In the genomic region with DNA sequence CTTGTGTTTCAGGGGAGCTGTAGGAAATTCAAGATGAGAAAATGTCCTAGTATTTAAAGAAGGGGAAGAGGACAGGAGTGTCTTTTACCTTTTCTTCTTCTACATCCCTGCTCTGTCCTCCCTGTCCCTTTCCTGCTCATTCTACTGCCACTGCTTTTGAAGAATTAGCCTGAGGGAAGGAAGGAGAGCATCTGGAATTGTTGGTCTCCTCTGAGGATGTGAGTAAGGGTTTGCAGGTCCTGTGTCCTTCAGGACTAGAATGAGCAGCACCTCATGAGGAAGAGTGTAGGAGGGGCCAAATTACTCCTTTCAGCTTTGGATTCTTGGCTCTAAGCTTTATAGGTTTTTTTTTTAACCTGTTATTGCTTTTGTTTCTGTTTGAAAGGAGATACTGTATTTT, we compare ENCODE assay signal across 1 cellular context.
TF ChIP-seq lines count a peak whose summit lies in the region.

No MANE protein-coding gene starts in this region.

TF ChIP-seq in GM23338, 12 proteins besides CTCF, POLR2A, EP300 and RAD21:
- TF ChIP-seq, protein P1, sequence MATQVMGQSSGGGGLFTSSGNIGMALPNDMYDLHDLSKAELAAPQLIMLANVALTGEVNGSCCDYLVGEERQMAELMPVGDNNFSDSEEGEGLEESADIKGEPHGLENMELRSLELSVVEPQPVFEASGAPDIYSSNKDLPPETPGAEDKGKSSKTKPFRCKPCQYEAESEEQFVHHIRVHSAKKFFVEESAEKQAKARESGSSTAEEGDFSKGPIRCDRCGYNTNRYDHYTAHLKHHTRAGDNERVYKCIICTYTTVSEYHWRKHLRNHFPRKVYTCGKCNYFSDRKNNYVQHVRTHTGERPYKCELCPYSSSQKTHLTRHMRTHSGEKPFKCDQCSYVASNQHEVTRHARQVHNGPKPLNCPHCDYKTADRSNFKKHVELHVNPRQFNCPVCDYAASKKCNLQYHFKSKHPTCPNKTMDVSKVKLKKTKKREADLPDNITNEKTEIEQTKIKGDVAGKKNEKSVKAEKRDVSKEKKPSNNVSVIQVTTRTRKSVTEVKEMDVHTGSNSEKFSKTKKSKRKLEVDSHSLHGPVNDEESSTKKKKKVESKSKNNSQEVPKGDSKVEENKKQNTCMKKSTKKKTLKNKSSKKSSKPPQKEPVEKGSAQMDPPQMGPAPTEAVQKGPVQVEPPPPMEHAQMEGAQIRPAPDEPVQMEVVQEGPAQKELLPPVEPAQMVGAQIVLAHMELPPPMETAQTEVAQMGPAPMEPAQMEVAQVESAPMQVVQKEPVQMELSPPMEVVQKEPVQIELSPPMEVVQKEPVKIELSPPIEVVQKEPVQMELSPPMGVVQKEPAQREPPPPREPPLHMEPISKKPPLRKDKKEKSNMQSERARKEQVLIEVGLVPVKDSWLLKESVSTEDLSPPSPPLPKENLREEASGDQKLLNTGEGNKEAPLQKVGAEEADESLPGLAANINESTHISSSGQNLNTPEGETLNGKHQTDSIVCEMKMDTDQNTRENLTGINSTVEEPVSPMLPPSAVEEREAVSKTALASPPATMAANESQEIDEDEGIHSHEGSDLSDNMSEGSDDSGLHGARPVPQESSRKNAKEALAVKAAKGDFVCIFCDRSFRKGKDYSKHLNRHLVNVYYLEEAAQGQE (IDR thresholded peaks at IDR 0.05; ENCODE audit: unreplicated experiment): no peak
- no peak for TF ChIP-seq NANOG (IDR thresholded peaks at IDR 0.05; ENCODE audit: borderline replicate concordance)
- no peak for TF ChIP-seq STAT1 (IDR thresholded peaks at IDR 0.05; ENCODE audit: unreplicated experiment)
- no peak for TF ChIP-seq EZH2 (IDR thresholded peaks at IDR 0.05; ENCODE audit: low read depth, unreplicated experiment)
- TF ChIP-seq JUNB (IDR thresholded peaks at IDR 0.05; ENCODE audit: unreplicated experiment): no peak
- TF ChIP-seq CREB1 (CRISPR knock-in tag; IDR thresholded peaks at IDR 0.05; ENCODE audit: low read depth): no peak
- TF ChIP-seq ZNF114 (CRISPR knock-in tag; IDR thresholded peaks at IDR 0.05): no peak
- TF ChIP-seq, protein P2, sequence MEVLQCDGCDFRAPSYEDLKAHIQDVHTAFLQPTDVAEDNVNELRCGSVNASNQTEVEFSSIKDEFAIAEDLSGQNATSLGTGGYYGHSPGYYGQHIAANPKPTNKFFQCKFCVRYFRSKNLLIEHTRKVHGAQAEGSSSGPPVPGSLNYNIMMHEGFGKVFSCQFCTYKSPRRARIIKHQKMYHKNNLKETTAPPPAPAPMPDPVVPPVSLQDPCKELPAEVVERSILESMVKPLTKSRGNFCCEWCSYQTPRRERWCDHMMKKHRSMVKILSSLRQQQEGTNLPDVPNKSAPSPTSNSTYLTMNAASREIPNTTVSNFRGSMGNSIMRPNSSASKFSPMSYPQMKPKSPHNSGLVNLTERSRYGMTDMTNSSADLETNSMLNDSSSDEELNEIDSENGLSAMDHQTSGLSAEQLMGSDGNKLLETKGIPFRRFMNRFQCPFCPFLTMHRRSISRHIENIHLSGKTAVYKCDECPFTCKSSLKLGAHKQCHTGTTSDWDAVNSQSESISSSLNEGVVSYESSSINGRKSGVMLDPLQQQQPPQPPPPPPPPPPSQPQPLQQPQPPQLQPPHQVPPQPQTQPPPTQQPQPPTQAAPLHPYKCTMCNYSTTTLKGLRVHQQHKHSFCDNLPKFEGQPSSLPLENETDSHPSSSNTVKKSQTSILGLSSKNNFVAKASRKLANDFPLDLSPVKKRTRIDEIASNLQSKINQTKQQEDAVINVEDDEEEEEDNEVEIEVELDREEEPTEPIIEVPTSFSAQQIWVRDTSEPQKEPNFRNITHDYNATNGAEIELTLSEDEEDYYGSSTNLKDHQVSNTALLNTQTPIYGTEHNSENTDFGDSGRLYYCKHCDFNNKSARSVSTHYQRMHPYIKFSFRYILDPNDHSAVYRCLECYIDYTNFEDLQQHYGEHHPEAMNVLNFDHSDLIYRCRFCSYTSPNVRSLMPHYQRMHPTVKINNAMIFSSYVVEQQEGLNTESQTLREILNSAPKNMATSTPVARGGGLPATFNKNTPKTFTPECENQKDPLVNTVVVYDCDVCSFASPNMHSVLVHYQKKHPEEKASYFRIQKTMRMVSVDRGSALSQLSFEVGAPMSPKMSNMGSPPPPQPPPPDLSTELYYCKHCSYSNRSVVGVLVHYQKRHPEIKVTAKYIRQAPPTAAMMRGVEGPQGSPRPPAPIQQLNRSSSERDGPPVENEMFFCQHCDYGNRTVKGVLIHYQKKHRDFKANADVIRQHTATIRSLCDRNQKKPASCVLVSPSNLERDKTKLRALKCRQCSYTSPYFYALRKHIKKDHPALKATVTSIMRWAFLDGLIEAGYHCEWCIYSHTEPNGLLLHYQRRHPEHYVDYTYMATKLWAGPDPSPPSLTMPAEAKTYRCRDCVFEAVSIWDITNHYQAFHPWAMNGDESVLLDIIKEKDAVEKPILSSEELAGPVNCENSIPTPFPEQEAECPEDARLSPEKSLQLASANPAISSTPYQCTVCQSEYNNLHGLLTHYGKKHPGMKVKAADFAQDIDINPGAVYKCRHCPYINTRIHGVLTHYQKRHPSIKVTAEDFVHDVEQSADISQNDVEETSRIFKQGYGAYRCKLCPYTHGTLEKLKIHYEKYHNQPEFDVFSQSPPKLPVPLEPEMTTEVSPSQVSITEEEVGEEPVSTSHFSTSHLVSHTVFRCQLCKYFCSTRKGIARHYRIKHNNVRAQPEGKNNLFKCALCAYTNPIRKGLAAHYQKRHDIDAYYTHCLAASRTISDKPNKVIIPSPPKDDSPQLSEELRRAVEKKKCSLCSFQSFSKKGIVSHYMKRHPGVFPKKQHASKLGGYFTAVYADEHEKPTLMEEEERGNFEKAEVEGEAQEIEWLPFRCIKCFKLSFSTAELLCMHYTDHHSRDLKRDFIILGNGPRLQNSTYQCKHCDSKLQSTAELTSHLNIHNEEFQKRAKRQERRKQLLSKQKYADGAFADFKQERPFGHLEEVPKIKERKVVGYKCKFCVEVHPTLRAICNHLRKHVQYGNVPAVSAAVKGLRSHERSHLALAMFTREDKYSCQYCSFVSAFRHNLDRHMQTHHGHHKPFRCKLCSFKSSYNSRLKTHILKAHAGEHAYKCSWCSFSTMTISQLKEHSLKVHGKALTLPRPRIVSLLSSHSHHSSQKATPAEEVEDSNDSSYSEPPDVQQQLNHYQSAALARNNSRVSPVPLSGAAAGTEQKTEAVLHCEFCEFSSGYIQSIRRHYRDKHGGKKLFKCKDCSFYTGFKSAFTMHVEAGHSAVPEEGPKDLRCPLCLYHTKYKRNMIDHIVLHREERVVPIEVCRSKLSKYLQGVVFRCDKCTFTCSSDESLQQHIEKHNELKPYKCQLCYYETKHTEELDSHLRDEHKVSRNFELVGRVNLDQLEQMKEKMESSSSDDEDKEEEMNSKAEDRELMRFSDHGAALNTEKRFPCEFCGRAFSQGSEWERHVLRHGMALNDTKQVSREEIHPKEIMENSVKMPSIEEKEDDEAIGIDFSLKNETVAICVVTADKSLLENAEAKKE (CRISPR knock-in tag; IDR thresholded peaks at IDR 0.05): no peak
